1 cellular context compared by ENCODE assay signal in genomic region chr3:14278799-14279705, GRCh38.
TF ChIP-seq lines count a peak whose summit lies in the region.

No MANE protein-coding gene starts in this region.

TF ChIP-seq in H1, 55 proteins besides CTCF, POLR2A, EP300 and RAD21 (continued from another document):
- TF ChIP-seq POU5F1 (IDR thresholded peaks at IDR 0.05; ENCODE audit: low read depth, low read length): no peak
- peak; percentile 63 for TF ChIP-seq CEBPB (IDR thresholded peaks at IDR 0.05; ENCODE audit: low read depth, low read length)
- 0 out of 2 replicates have a peak, but pooled peaks have one; percentile 14 for TF ChIP-seq TAF1 (IDR thresholded peaks at IDR 0.05; ENCODE audit: low read depth, low read length)
- TF ChIP-seq CTBP2 (IDR thresholded peaks at IDR 0.05; ENCODE audit: borderline replicate concordance, insufficient read depth, insufficient read length, low read length): peak; percentile 33
- TF ChIP-seq CHD2 (IDR thresholded peaks at IDR 0.05; ENCODE audit: low read length): no peak
- TF ChIP-seq MAX (IDR thresholded peaks at IDR 0.05): no peak
- peak; percentile 95 for TF ChIP-seq BACH1 (IDR thresholded peaks at IDR 0.05; ENCODE audit: low read length)
- no peak for TF ChIP-seq SUZ12 (IDR thresholded peaks at IDR 0.05; ENCODE audit: low read length)
- peak; percentile 95 for TF ChIP-seq MAFK (IDR thresholded peaks at IDR 0.05; ENCODE audit: low read depth, low read length)
- TF ChIP-seq GABPA (IDR thresholded peaks at IDR 0.05; ENCODE audit: borderline replicate concordance, insufficient read depth, low read length): no peak
- no peak for TF ChIP-seq KDM5A (IDR thresholded peaks at IDR 0.05; ENCODE audit: low read length)
- no peak for TF ChIP-seq BCL11A (IDR thresholded peaks at IDR 0.05; ENCODE audit: low read depth in 2 of 2, low read length in 2 of 2)
- no peak for TF ChIP-seq CREB1 (IDR thresholded peaks at IDR 0.05)
- TF ChIP-seq CBX5 (IDR thresholded peaks at IDR 0.05; ENCODE audit: low read depth, low read length): no peak
- TF ChIP-seq NRF1 (IDR thresholded peaks at IDR 0.05; ENCODE audit: low read depth, low read length): no peak
- TF ChIP-seq TAF7 (optimal IDR thresholded peaks at IDR 0.05; ENCODE audit: borderline replicate concordance, low read depth, low read length): no peak
